8 cellular contexts compared by ENCODE assay signal in genomic region chr1:31771891-31772668, GRCh38. TPM values are rescaled to one million over a fixed set of nuclear protein-coding genes. Genes with fewer than 3 reads are reported as not detected.
DNase-seq lines count a peak whose midpoint lies in the region; ATAC-seq and TF ChIP-seq lines count a peak whose summit lies in the region.

No MANE protein-coding gene starts in this region.

- H3K4me3 Mint-ChIP-seq in activated CD4-positive, alpha-beta T cell treated with anti-CD3 and anti-CD28 coated beads for 36 hours = peak overlapping the region; percentile 74

- in situ Hi-C loops in KBM-7 (cut with MboI; ENCODE audit: low pct_unique_long_range_greater_than_20kb, low sequenced_read_pairs) = no loop called here
- in situ Hi-C loops in GM13976 (cut with MboI; ENCODE audit: low sequenced_read_pairs, unreplicated experiment) = no loop called here

- H3K9me3 Mint-ChIP-seq in activated CD4-positive, alpha-beta T cell treated with anti-CD3 and anti-CD28 coated beads for 36 hours (ENCODE audit: low read depth) = no peaks in the 10 kb centered on the region

- H3K27me3 Mint-ChIP-seq in activated CD4-positive, alpha-beta T cell treated with anti-CD3 and anti-CD28 coated beads for 36 hours = peaks cover 29% of the 10 kb centered on the region

- POLR2A ChIA-PET in activated CD4-positive, alpha-beta T cell treated with anti-CD3 and anti-CD28 coated beads for 36 hours (lab: Charles Lee) = no interaction called here

- DNase-seq in AG09319 (ENCODE audit: extremely low read depth, low read depth) (no peak), dorsolateral prefrontal cortex (peak in 1 of 10 donors; percentile 57), KBM-7 (no peak), UCSD-AML1 (lab: John Stamatoyannopoulos, UW; ENCODE audit: unreplicated experiment) (no peak), GM13976 (ENCODE audit: low spot score) (no peak), mesenteric fat pad (ENCODE audit: low spot score) (no peak)
- DNase-seq in activated CD4-positive, alpha-beta T cell treated with anti-CD3 and anti-CD28 coated beads for 36 hours = peak; percentile 79

- CTCF ChIA-PET in activated CD4-positive, alpha-beta T cell treated with anti-CD3 and anti-CD28 coated beads for 36 hours (lab: Charles Lee) = no interaction called here

- intact Hi-C loops in activated CD4-positive, alpha-beta T cell treated with anti-CD3 and anti-CD28 coated beads for 36 hours (cut with DNase I, micrococcal nuclease) = loop anchor here in 1 of 2 experiments (1.0 kb wide), 2 partner anchors 10 to 16 kb away; no protein-coding TSS in a partner anchor
- intact Hi-C loops in dorsolateral prefrontal cortex (cut with DNase I) = no loop called here

- H2AFZ ChIP-seq in neuron (ENCODE audit: low read depth, low read length) = no peak overlapping the region

- H3K27ac ChIP-seq in dorsolateral prefrontal cortex = peak overlapping the region in 52 of 59 donors; percentile 6 to 84 (median 60)

- peak overlapping the region; percentile 96 for H3K27ac Mint-ChIP-seq in activated CD4-positive, alpha-beta T cell treated with anti-CD3 and anti-CD28 coated beads for 36 hours

- peak overlapping the region; percentile 20 to 70 (median 50) for H3K4me3 ChIP-seq in dorsolateral prefrontal cortex
- peak overlapping the region; percentile 35 for H3K4me3 ChIP-seq in neuron (ENCODE audit: low read length)

- no peaks in the 10 kb centered on the region for H3K36me3 ChIP-seq in neuron (ENCODE audit: insufficient read depth, low read length)

- H3K36me3 Mint-ChIP-seq in activated CD4-positive, alpha-beta T cell treated with anti-CD3 and anti-CD28 coated beads for 36 hours (ENCODE audit: low read depth) = no peaks in the 10 kb centered on the region

- H3K4me1 ChIP-seq in neuron (ENCODE audit: insufficient read depth, low read length) = peaks cover 16% of the 10 kb centered on the region

- peaks cover 61% of the 10 kb centered on the region for H3K4me1 Mint-ChIP-seq in activated CD4-positive, alpha-beta T cell treated with anti-CD3 and anti-CD28 coated beads for 36 hours

- peak; percentile 78 for ATAC-seq in activated CD4-positive, alpha-beta T cell treated with anti-CD3 and anti-CD28 coated beads for 36 hours

- peaks cover 0 to 19% (median 0%) of the 10 kb centered on the region in 45 donors for H3K27me3 ChIP-seq in dorsolateral prefrontal cortex
- peaks cover 81% of the 10 kb centered on the region for H3K27me3 ChIP-seq in neuron (ENCODE audit: insufficient read depth, low read length)

- H3K9me3 ChIP-seq in neuron (ENCODE audit: low read length) = peaks cover 3% of the 10 kb centered on the region

- TF ChIP-seq CTCF in AG09319 (IDR thresholded peaks at IDR 0.05; ENCODE audit: low read depth, low read length) (peak; percentile 5; the same call in 1 of the 2 replicates), dorsolateral prefrontal cortex (IDR thresholded peaks at IDR 0.05 in 54 of 56, conservative IDR thresholded peaks at IDR 0.05 in 2 of 56; ENCODE audit: low read depth in 1 of 56, partially characterized antibody in 56 of 56) (peak in 7 of 56 donors; percentile 9 to 18 (median 15)), GM13976 (IDR thresholded peaks at IDR 0.05; ENCODE audit: borderline replicate concordance, control extremely low read depth, extremely low read depth, insufficient read depth, missing control alignments) (no peak)

RNA-seq across cellular contexts. Expression of gene ADGRB2, which starts 7.9 kb away (rescaled TPM):
- total RNA-seq in activated CD4-positive, alpha-beta T cell treated with anti-CD3 and anti-CD28 coated beads for 36 hours = 1 to 10 TPM; 1.2 TPM
- 100 to 1,000 TPM; 101 to 272 (median 186) TPM for total RNA-seq in dorsolateral prefrontal cortex
- total RNA-seq in mesenteric fat pad = 3.9 TPM

RNA-seq across cellular contexts. Expression of gene SPOCD1, which starts 43.7 kb away (rescaled TPM):
- total RNA-seq in activated CD4-positive, alpha-beta T cell treated with anti-CD3 and anti-CD28 coated beads for 36 hours = under 1 TPM; 0.79 to 0.91 TPM
- 1 to 10 TPM in 68 of 120 experiments, under 1 TPM in 48, not detected in 4; 0.14 to 9.4 (median 1.1) TPM for total RNA-seq in dorsolateral prefrontal cortex
- 9.5 TPM for total RNA-seq in mesenteric fat pad

Comparison
In these comparisons a context has a peak if more than half of its experiments do, and no peak if none do; other contexts are left out.
1. RNA of gene ADGRB2, which starts 7.9 kb away (total RNA-seq): 101 to 272 TPM in dorsolateral prefrontal cortex; 3.9 TPM in mesenteric fat pad (single experiment) and 1.2 TPM in activated CD4-positive, alpha-beta T cell treated with anti-CD3 and anti-CD28 coated beads for 36 hours; every median in the first group is over 10 times any median in the second.